21 cellular contexts compared by ENCODE assay signal in the genomic region with DNA sequence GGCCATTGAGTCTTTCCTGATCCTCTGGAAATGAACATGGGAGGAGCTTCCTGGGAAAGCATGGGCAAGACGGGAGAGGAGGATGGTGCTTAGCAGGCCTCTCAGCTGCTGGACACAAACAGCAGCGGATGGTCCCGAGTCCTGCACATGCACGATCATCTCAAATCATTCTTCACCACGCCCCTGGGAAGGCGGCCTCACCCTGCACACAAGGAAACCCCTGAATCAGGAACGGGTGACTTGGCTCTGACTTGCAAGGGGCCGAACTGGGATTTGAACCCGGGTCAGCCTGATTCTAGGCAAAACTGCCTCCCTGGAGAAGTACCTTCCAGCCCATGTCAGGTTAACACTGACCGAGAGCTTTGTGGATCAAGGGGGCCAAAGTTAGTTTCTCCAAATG.
"Had no signal": no experiment of that assay in that cellular context is flagged by ENCODE, and none has a peak within 500 bp of the region (broad histone marks: within the 10 kb centered on the region; RNA-seq: fewer than 3 reads in every experiment).

No MANE protein-coding gene starts in this region.

- ATAC-seq: effector memory CD8-positive, alpha-beta T cell; esophagus mucosa; gastrocnemius medialis; heart right ventricle; left cardiac atrium; left lung; left ventricle myocardium superior; lower lobe of right lung had no signal

- H3K27ac Mint-ChIP-seq: dendritic cell treated with granulocyte-macrophage colony-stimulating factor and Interleukin-4, amounts not matched to agents 40 ng/mL and 50 ng/mL, for 4 days; effector memory CD8-positive, alpha-beta T cell; endodermal cell had no signal

- DNase-seq: colonic mucosa; cortex of kidney; effector CD8-positive, alpha-beta T cell; effector memory CD8-positive, alpha-beta T cell; endodermal cell; erythroblast; esophagus squamous epithelium; foreskin fibroblast; foreskin melanocyte; gastrocnemius medialis; glutamatergic neuron; heart right ventricle; hippocampal formation; left cardiac atrium; left lung; left ventricle myocardium superior; lower lobe of right lung; mesenchymal stem cell; midbrain had no signal

- H3K9me3 Mint-ChIP-seq: effector memory CD8-positive, alpha-beta T cell had no signal

- H3K4me3 Mint-ChIP-seq: dendritic cell treated with granulocyte-macrophage colony-stimulating factor and Interleukin-4, amounts not matched to agents 40 ng/mL and 50 ng/mL, for 4 days; effector memory CD8-positive, alpha-beta T cell; endodermal cell had no signal
